Comparison of ENCODE assay signal across 22 cellular contexts in the genomic region with DNA sequence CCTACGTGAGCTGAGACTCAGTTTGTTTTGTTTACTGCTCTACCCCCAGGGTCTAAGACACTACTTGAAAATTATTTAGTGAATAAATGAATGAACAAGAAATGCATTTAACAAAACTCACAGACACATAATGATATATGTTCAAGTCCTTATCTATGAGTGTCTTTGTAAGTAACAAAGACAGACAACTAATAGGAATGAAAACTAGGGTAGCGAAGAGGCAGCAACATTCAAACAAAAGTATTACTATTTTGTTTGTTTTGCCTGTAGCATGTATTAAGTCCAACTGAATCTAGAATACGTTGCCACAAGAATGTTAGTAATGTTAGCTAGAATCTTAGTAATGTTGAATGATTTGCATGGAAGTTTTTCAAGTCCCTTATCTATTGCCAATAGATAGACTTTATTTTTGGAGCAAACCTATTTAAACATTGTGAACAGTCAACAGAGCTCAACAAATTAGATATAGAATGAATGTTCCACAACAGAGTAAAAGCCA.
"Had no signal": no experiment of that assay in that cellular context is flagged by ENCODE, and none has a peak within 500 bp of the region (broad histone marks: within the 10 kb centered on the region; RNA-seq: fewer than 3 reads in every experiment).

No MANE protein-coding gene starts in this region.

- DNase-seq: activated CD4-positive, alpha-beta T cell treated with anti-CD3 and anti-CD28 coated beads for 36 hours; activated CD4-positive, CD25-positive, alpha-beta regulatory T cell; activated CD8-positive, alpha-beta memory T cell treated with anti-CD3 and anti-CD28 coated beads, Interleukin-2, amount 10 ng/mL, durations not matched to agents 7 days and 5 days; activated CD8-positive, alpha-beta T cell treated with anti-CD3 and anti-CD28 coated beads, Interleukin-2, amount 10 ng/mL, durations not matched to agents 7 days and 5 days; activated effector memory CD4-positive, alpha-beta T cell treated with Interleukin-2 at 50 U/mL for 16 hours; activated naive CD4-positive, alpha-beta T cell treated with Interleukin-2 at 50 U/mL for 16 hours; adrenal gland; aorta; caudate nucleus; cortex of kidney; left cardiac atrium; mammary epithelial cell; retina; small intestine; stimulated activated CD4-positive, alpha-beta T cell treated with anti-CD3 and anti-CD28 coated beads, Interleukin-4, amount 100 ng/mL, for 24 hours had no signal

- H3K9me3 Mint-ChIP-seq: nephron had no signal

- H3K4me1 Mint-ChIP-seq: activated CD4-positive, alpha-beta T cell treated with anti-CD3 and anti-CD28 coated beads for 36 hours; activated CD8-positive, alpha-beta memory T cell treated with anti-CD3 and anti-CD28 coated beads, Interleukin-2, amount 10 ng/mL, durations not matched to agents 7 days and 5 days; nephron; stimulated activated effector memory CD8-positive, alpha-beta T cell treated with anti-CD3 and anti-CD28 coated beads, Interleukin-12 subunit alpha, Interleukin-12 subunit beta, amount 100 ng/mL, for 72 hours had no signal

- ATAC-seq: activated CD4-positive, alpha-beta T cell treated with anti-CD3 and anti-CD28 coated beads for 36 hours; activated CD8-positive, alpha-beta memory T cell treated with anti-CD3 and anti-CD28 coated beads, Interleukin-2, amount 10 ng/mL, durations not matched to agents 7 days and 5 days; activated CD8-positive, alpha-beta T cell treated with anti-CD3 and anti-CD28 coated beads, Interleukin-2, amount 10 ng/mL, durations not matched to agents 7 days and 5 days; left cardiac atrium; sciatic nerve; stimulated activated effector memory CD8-positive, alpha-beta T cell treated with anti-CD3 and anti-CD28 coated beads, Interleukin-12 subunit alpha, Interleukin-12 subunit beta, amount 100 ng/mL, for 72 hours had no signal

- H3K4me3 Mint-ChIP-seq: activated CD4-positive, alpha-beta T cell treated with anti-CD3 and anti-CD28 coated beads for 36 hours; activated CD8-positive, alpha-beta memory T cell treated with anti-CD3 and anti-CD28 coated beads, Interleukin-2, amount 10 ng/mL, durations not matched to agents 7 days and 5 days; activated CD8-positive, alpha-beta T cell treated with anti-CD3 and anti-CD28 coated beads, Interleukin-2, amount 10 ng/mL, durations not matched to agents 7 days and 5 days; activated naive CD8-positive, alpha-beta T cell; nephron; stimulated activated effector memory CD8-positive, alpha-beta T cell treated with anti-CD3 and anti-CD28 coated beads, Interleukin-12 subunit alpha, Interleukin-12 subunit beta, amount 100 ng/mL, for 72 hours; stimulated activated naive CD8-positive, alpha-beta T cell treated with anti-CD3 and anti-CD28 coated beads, Interleukin-15, Interleukin-2, amounts not matched to agents 100 ng/mL and 50 ng/mL, for 24 hours had no signal

- H3K4me3 ChIP-seq: adrenal gland, thoracic aorta had no signal

- H3K27me3 Mint-ChIP-seq: activated CD4-positive, alpha-beta T cell treated with anti-CD3 and anti-CD28 coated beads for 36 hours; activated CD8-positive, alpha-beta memory T cell treated with anti-CD3 and anti-CD28 coated beads, Interleukin-2, amount 10 ng/mL, durations not matched to agents 7 days and 5 days; activated naive CD8-positive, alpha-beta T cell; progenitor cell of endocrine pancreas; stimulated activated naive CD8-positive, alpha-beta T cell treated with anti-CD3 and anti-CD28 coated beads, Interleukin-15, Interleukin-2, amounts not matched to agents 100 ng/mL and 50 ng/mL, for 24 hours had no signal

- H3K27ac Mint-ChIP-seq: activated CD4-positive, alpha-beta T cell treated with anti-CD3 and anti-CD28 coated beads for 36 hours; activated CD8-positive, alpha-beta memory T cell treated with anti-CD3 and anti-CD28 coated beads, Interleukin-2, amount 10 ng/mL, durations not matched to agents 7 days and 5 days; activated CD8-positive, alpha-beta T cell treated with anti-CD3 and anti-CD28 coated beads, Interleukin-2, amount 10 ng/mL, durations not matched to agents 7 days and 5 days; activated naive CD8-positive, alpha-beta T cell; nephron; progenitor cell of endocrine pancreas; stimulated activated effector memory CD8-positive, alpha-beta T cell treated with anti-CD3 and anti-CD28 coated beads, Interleukin-12 subunit alpha, Interleukin-12 subunit beta, amount 100 ng/mL, for 72 hours; stimulated activated naive CD8-positive, alpha-beta T cell treated with anti-CD3 and anti-CD28 coated beads, Interleukin-15, Interleukin-2, amounts not matched to agents 100 ng/mL and 50 ng/mL, for 24 hours had no signal

- H3K36me3 Mint-ChIP-seq: activated CD8-positive, alpha-beta memory T cell treated with anti-CD3 and anti-CD28 coated beads, Interleukin-2, amount 10 ng/mL, durations not matched to agents 7 days and 5 days; activated naive CD8-positive, alpha-beta T cell; stimulated activated effector memory CD8-positive, alpha-beta T cell treated with anti-CD3 and anti-CD28 coated beads, Interleukin-12 subunit alpha, Interleukin-12 subunit beta, amount 100 ng/mL, for 72 hours had no signal
